Comparison of ENCODE assay signal across 1 cellular context in genomic region chr7:79454325-79454960, GRCh38.
TF ChIP-seq lines count a peak whose summit lies in the region.

No MANE protein-coding gene starts in this region.

TF ChIP-seq in endothelial cell of umbilical vein, 7 proteins besides CTCF, POLR2A, EP300 and RAD21:
- TF ChIP-seq GATA2 (IDR thresholded peaks at IDR 0.05; ENCODE audit: insufficient read depth, insufficient read length, low read depth, low read length) (no peak), MYC (IDR thresholded peaks at IDR 0.05; ENCODE audit: low read depth, low read length) (no peak), FOS (IDR thresholded peaks at IDR 0.05; ENCODE audit: borderline replicate concordance, insufficient read depth, low read length) (no peak), EZH2 (IDR thresholded peaks at IDR 0.05; ENCODE audit: borderline replicate concordance, low read depth, low read length, severe bottlenecking) (no peak), POLR2AphosphoS5 (IDR thresholded peaks at IDR 0.05; ENCODE audit: insufficient read depth, low read depth, low read length) (no peak), JUN (IDR thresholded peaks at IDR 0.05; ENCODE audit: borderline replicate concordance, insufficient read depth, insufficient read length, low read depth) (no peak), MAX (IDR thresholded peaks at IDR 0.05; ENCODE audit: insufficient read depth, insufficient read length) (no peak)
